ENCODE assay signal across 17 cellular contexts in the genomic region with DNA sequence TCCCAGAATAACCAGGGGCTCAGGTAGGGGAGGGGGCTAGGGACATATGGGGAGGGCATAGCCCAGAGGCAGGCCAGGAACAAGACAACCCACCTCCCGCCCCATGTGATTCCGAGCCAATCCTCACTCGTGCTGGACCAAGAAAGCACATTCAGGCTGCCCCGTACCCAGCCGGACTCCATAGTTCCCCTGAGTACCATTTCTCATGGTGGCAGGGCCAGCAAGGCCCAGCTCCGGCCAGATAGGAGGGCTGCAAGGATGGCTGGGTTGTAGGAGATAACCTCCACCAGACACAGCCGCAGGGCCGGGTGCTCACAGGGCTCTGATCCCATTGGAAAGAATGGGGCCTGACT. TPM values are rescaled to one million over a fixed set of nuclear protein-coding genes. Genes with fewer than 3 reads are reported as not detected.
A peak's percentile ranks its signal among the peaks of the same experiment; 100 is the strongest.
DNase-seq lines count a peak whose midpoint lies in the region; ATAC-seq, FAIRE-seq and TF ChIP-seq lines count a peak whose summit lies in the region.
"Had no signal": no experiment of that assay in that cellular context is flagged by ENCODE, and none has a peak within 500 bp of the region (broad histone marks: within the 10 kb centered on the region; RNA-seq: fewer than 3 reads in every experiment).

No MANE protein-coding gene starts in this region.

- H3K4me2 ChIP-seq in keratinocyte (ENCODE audit: control insufficient read depth, extremely low read depth, insufficient read depth, low read depth, low read length): peak overlapping the region; percentile 68
- H3K4me2 ChIP-seq: hepatocyte had no signal

- TF ChIP-seq CTCF in activated B cell treated with CpG ODN at 0.5 μM for 24 hours (IDR thresholded peaks at IDR 0.05): no peak
- no peak for TF ChIP-seq CTCF in keratinocyte (optimal IDR thresholded peaks at IDR 0.05 in 1 of 3, IDR thresholded peaks at IDR 0.05 in 1 of 3, conservative IDR thresholded peaks at IDR 0.05 in 1 of 3; ENCODE audit: extremely low read depth in 1 of 3, insufficient read depth in 2 of 3, low read length in 3 of 3)

- H3K4me3 ChIP-seq in keratinocyte (ENCODE audit: control insufficient read depth in 2 of 3, extremely low read depth in 1 of 3, insufficient read depth in 2 of 3, low read depth in 1 of 3, low read length in 3 of 3): no peak overlapping the region
- H3K4me3 ChIP-seq: hepatocyte had no signal

- no peaks in the 10 kb centered on the region for H3K27me3 Mint-ChIP-seq in activated B cell treated with CpG ODN at 0.5 μM for 24 hours
- H3K27me3 Mint-ChIP-seq in stimulated activated naive B cell treated with anti-CD40 and anti-IgM and Interleukin-4, amounts not matched to agents 10 μg/mL and 1 μg/mL and 100 μg/mL, for 72 hours: no peaks in the 10 kb centered on the region

- peak overlapping the region; percentile 64 for H3K27ac Mint-ChIP-seq in activated B cell treated with CpG ODN at 0.5 μM for 24 hours
- H3K27ac Mint-ChIP-seq in stimulated activated naive B cell treated with anti-CD40 and anti-IgM and Interleukin-4, amounts not matched to agents 10 μg/mL and 1 μg/mL and 100 μg/mL, for 72 hours: peak overlapping the region; percentile 93

- H3K9me1 ChIP-seq in keratinocyte (ENCODE audit: control insufficient read depth, extremely low read depth, insufficient read depth, low read length): peaks cover 6% of the 10 kb centered on the region

- peaks cover 12 to 31% of the 10 kb centered on the region in 2 experiments for H3K36me3 ChIP-seq in keratinocyte (ENCODE audit: control insufficient read depth in 2 of 2, extremely low read depth in 1 of 2, insufficient read depth in 2 of 2, low read length in 2 of 2)

- H3K79me2 ChIP-seq in keratinocyte (ENCODE audit: control insufficient read depth, insufficient read depth, low read length): peaks cover 99% of the 10 kb centered on the region
- H3K79me2 ChIP-seq: hepatocyte had no signal

- peaks cover 81% of the 10 kb centered on the region for H3K36me3 Mint-ChIP-seq in activated B cell treated with CpG ODN at 0.5 μM for 24 hours (ENCODE audit: low read depth)
- peaks cover 83 to 92% of the 10 kb centered on the region in 2 donors for H3K36me3 Mint-ChIP-seq in stimulated activated naive B cell treated with anti-CD40 and anti-IgM and Interleukin-4, amounts not matched to agents 10 μg/mL and 1 μg/mL and 100 μg/mL, for 72 hours

- DNase-seq in NCI-H82 (lab: John Stamatoyannopoulos, UW): peak; percentile 88
- no peak for DNase-seq in NCI-H82 treated with DMSO at 0.1 percent for 48 hours (lab: John Stamatoyannopoulos, UW; ENCODE audit: unreplicated experiment)
- DNase-seq in activated B cell treated with CpG ODN at 0.5 μM for 24 hours: no peak
- DNase-seq in keratinocyte (ENCODE audit: low read depth, low spot score): no peak
- DNase-seq in stimulated activated naive B cell treated with anti-CD40 and anti-IgM and Interleukin-4, amounts not matched to agents 10 μg/mL and 1 μg/mL and 100 μg/mL, for 72 hours: no peak
- no peak for DNase-seq in NCI-H1694 treated with DMSO at 0.1 percent for 48 hours (lab: John Stamatoyannopoulos, UW)
- DNase-seq: activated CD8-positive, alpha-beta memory T cell treated with anti-CD3 and anti-CD28 coated beads, Interleukin-2, amount 50 U/mL, for 4 hours; left ventricle myocardium superior; NCI-H1092 treated with DMSO at 0.1 percent for 48 hours had no signal

- POLR2A ChIA-PET in activated B cell treated with CpG ODN at 0.5 μM for 24 hours (lab: Charles Lee): interaction anchor here (1.2 to 2.9 kb wide), 3 partner anchors 10 to 26 kb away, joined by 3 to 11 read pairs (median 3); no protein-coding TSS in a partner anchor

- ATAC-seq in activated B cell treated with CpG ODN at 0.5 μM for 24 hours (ENCODE audit: low read depth): no peak
- ATAC-seq in stimulated activated naive B cell treated with anti-CD40 and anti-IgM and Interleukin-4, amounts not matched to agents 10 μg/mL and 1 μg/mL and 100 μg/mL, for 72 hours (replicated peaks): no peak
- no peak for ATAC-seq in HG02623 (IDR thresholded peaks at IDR 0.05; ENCODE audit: unreplicated experiment)
- no peak for ATAC-seq in GM19035 (IDR thresholded peaks at IDR 0.05; ENCODE audit: unreplicated experiment)
- ATAC-seq: left ventricle myocardium superior had no signal

- no peaks in the 10 kb centered on the region for H3K9me3 ChIP-seq in keratinocyte (ENCODE audit: control insufficient read depth, low read depth, low read length)

- dilution Hi-C loops in keratinocyte (cut with MboI; ENCODE audit: extremely low pct_ligation_motif_present, low sequenced_read_pairs): no loop called here

- H4K20me1 ChIP-seq in keratinocyte (ENCODE audit: control insufficient read depth, extremely low read depth, insufficient read depth, low read length): peaks cover 7% of the 10 kb centered on the region

- intact Hi-C loops in activated B cell treated with CpG ODN at 0.5 μM for 24 hours (cut with micrococcal nuclease): loop anchor here (1.0 kb wide), 1 partner anchor 9 kb away; no protein-coding TSS in a partner anchor

- no peak for FAIRE-seq in keratinocyte (lab: Jason Lieb, UNC)
- FAIRE-seq: endometrium, TTC549 had no signal

- no peaks in the 10 kb centered on the region for H3K27me3 ChIP-seq in keratinocyte (ENCODE audit: control insufficient read depth, extremely low read depth, insufficient read depth, low read length)
- H3K27me3 ChIP-seq: hepatocyte had no signal

- H3K27ac ChIP-seq in keratinocyte (ENCODE audit: control insufficient read depth, insufficient read depth, low read length): peak overlapping the region; percentile 89
- H3K27ac ChIP-seq: 22Rv1, hepatocyte, HL-60 had no signal

- no peak overlapping the region for H2AFZ ChIP-seq in keratinocyte (ENCODE audit: control insufficient read depth, low read length)
- H2AFZ ChIP-seq: hepatocyte had no signal

- CTCF ChIA-PET in activated B cell treated with CpG ODN at 0.5 μM for 24 hours (lab: Charles Lee): interaction anchor here (0.8 kb wide), 1 partner anchor 25 kb away, joined by 3 read pairs; no protein-coding TSS in a partner anchor

- peaks cover 95% of the 10 kb centered on the region for H3K4me1 Mint-ChIP-seq in activated B cell treated with CpG ODN at 0.5 μM for 24 hours
- H3K4me1 Mint-ChIP-seq in stimulated activated naive B cell treated with anti-CD40 and anti-IgM and Interleukin-4, amounts not matched to agents 10 μg/mL and 1 μg/mL and 100 μg/mL, for 72 hours: peaks cover 86 to 100% of the 10 kb centered on the region in 2 donors

- peaks cover 63% of the 10 kb centered on the region for H3K4me1 ChIP-seq in keratinocyte (ENCODE audit: control insufficient read depth, extremely low read depth, insufficient read depth, low read length)

- H3K4me3 Mint-ChIP-seq in activated B cell treated with CpG ODN at 0.5 μM for 24 hours: peak overlapping the region; percentile 59
- H3K4me3 Mint-ChIP-seq in stimulated activated naive B cell treated with anti-CD40 and anti-IgM and Interleukin-4, amounts not matched to agents 10 μg/mL and 1 μg/mL and 100 μg/mL, for 72 hours: peak overlapping the region; percentile 83 to 85

- peak overlapping the region; percentile 63 for H3K9ac ChIP-seq in keratinocyte (ENCODE audit: control insufficient read depth, extremely low read depth, insufficient read depth, low read length)

- no peaks in the 10 kb centered on the region for H3K9me3 Mint-ChIP-seq in activated B cell treated with CpG ODN at 0.5 μM for 24 hours
- H3K9me3 Mint-ChIP-seq in stimulated activated naive B cell treated with anti-CD40 and anti-IgM and Interleukin-4, amounts not matched to agents 10 μg/mL and 1 μg/mL and 100 μg/mL, for 72 hours: no peaks in the 10 kb centered on the region

RNA-seq across cellular contexts. Expression of a gene that starts 11.4 kb away (rescaled TPM):
- 159 and 178 TPM in 2 replicates for total RNA-seq in activated B cell treated with CpG ODN at 0.5 μM for 24 hours
- polyA plus RNA-seq in keratinocyte: 8.0 to 15.5 TPM (median 8.1 TPM) in 3 replicates
- polyA plus RNA-seq in keratinocyte (2011; ENCODE audit: low read depth): 6.4 TPM
- 3.7 and 3.8 TPM in 2 replicates for polyA plus RNA-seq in keratinocyte (2011; cell fraction: cytosol; rRNA removed)
- polyA plus RNA-seq in keratinocyte (2011; cell fraction: nucleus; rRNA removed): 21.0 and 21.5 TPM in 2 replicates
- 12.2 and 17.7 TPM in 2 replicates for polyA plus RNA-seq in keratinocyte (2012; ENCODE audit: low replicate concordance)
- polyA minus RNA-seq in keratinocyte: 15.0 to 36.5 TPM (median 16.5 TPM) in 3 replicates
- 11.1 TPM for polyA minus RNA-seq in keratinocyte (2011; cell fraction: cytosol; rRNA and poly(A)+ RNA removed)
- 22.6 and 23.0 TPM in 2 replicates for polyA minus RNA-seq in keratinocyte (2011; cell fraction: nucleus; rRNA and poly(A)+ RNA removed)

RNA-seq across cellular contexts. Expression of a gene that starts 38.6 kb away (rescaled TPM):
- 40.6 and 48.8 TPM in 2 replicates for total RNA-seq in activated B cell treated with CpG ODN at 0.5 μM for 24 hours
- 43.4 to 48.9 TPM (median 45.8 TPM) in 3 replicates for polyA plus RNA-seq in keratinocyte
- 10.6 TPM for polyA plus RNA-seq in keratinocyte (2011; ENCODE audit: low read depth)
- polyA plus RNA-seq in keratinocyte (2011; cell fraction: cytosol; rRNA removed): 45.8 and 55.5 TPM in 2 replicates
- polyA plus RNA-seq in keratinocyte (2011; cell fraction: nucleus; rRNA removed): 21.1 and 25.7 TPM in 2 replicates
- polyA plus RNA-seq in keratinocyte (2012; ENCODE audit: low replicate concordance): 31.4 and 44.2 TPM in 2 replicates
- 58.8 to 84.2 TPM (median 65.8 TPM) in 3 replicates for polyA minus RNA-seq in keratinocyte
- 56.4 TPM for polyA minus RNA-seq in keratinocyte (2011; cell fraction: cytosol; rRNA and poly(A)+ RNA removed)
- 12.6 and 21.0 TPM in 2 replicates for polyA minus RNA-seq in keratinocyte (2011; cell fraction: nucleus; rRNA and poly(A)+ RNA removed)

RNA-seq across cellular contexts. Expression of a gene that starts 54.9 kb away (rescaled TPM):
- total RNA-seq in activated B cell treated with CpG ODN at 0.5 μM for 24 hours: not detected in 2 replicates
- 0.27 TPM in 1 of 3 replicates, not detected in the others for polyA plus RNA-seq in keratinocyte
- not detected for polyA plus RNA-seq in keratinocyte (2011; ENCODE audit: low read depth)
- polyA plus RNA-seq in keratinocyte (2011; cell fraction: cytosol; rRNA removed): 0.13 and 0.25 TPM in 2 replicates
- polyA plus RNA-seq in keratinocyte (2011; cell fraction: nucleus; rRNA removed): 0.22 and 0.24 TPM in 2 replicates
- polyA plus RNA-seq in keratinocyte (2012; ENCODE audit: low replicate concordance): not detected in 2 replicates
- polyA minus RNA-seq in keratinocyte: 0.13 TPM in 1 of 3 replicates, not detected in the others
- polyA minus RNA-seq in keratinocyte (2011; cell fraction: cytosol; rRNA and poly(A)+ RNA removed): 2.1 TPM
- 1.2 TPM in 1 of 2 replicates, not detected in the other for polyA minus RNA-seq in keratinocyte (2011; cell fraction: nucleus; rRNA and poly(A)+ RNA removed)
- total RNA-seq: NCI-H460 had no signal
